In the genomic region with DNA sequence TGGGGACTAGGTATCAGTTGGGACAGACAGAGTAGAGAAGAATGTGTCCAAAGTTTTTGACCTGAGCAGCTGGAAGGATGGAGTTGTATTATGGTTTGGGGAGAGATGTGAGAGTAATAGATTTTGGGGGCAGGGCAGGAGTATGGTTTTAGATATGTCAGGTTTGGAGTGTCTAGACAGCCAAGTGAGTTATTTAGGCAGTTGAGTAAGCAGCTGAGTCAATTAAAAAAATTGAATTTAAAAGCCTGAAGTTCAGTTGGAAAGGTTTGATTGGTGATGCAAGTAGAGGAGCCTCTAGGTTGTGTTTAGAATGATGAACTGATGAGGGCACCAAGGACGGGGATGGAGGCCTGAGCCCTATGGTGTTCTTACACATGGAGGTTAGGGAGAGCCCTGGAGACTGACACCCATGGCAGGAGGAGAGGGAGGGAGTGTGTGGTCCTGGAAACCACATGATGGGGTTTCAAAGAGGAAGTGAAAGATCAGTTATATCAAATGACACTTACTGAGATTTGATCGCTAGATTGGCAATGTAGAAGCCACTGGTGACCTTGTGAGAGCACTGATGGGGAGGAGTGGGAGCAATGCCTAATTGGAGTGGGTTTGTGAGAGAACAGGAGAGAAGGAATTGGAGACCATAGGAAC, we compare ENCODE assay signal across 8 cellular contexts. TPM values are rescaled to one million over a fixed set of nuclear protein-coding genes. Genes with fewer than 3 reads are reported as not detected.
DNase-seq lines count a peak whose midpoint lies in the region; ATAC-seq and TF ChIP-seq lines count a peak whose summit lies in the region.

No MANE protein-coding gene starts in this region.

- H3K36me3 ChIP-seq in osteoblast (ENCODE audit: insufficient read depth, low read length), result no peaks in the 10 kb centered on the region

- H4K20me1 ChIP-seq in osteoblast (ENCODE audit: insufficient read depth, low read length), result no peaks in the 10 kb centered on the region

- peak; percentile 74 for DNase-seq in activated CD8-positive, alpha-beta memory T cell treated with anti-CD3 and anti-CD28 coated beads for 24 hours
- DNase-seq in activated CD8-positive, alpha-beta memory T cell treated with anti-CD3 and anti-CD28 coated beads, Interleukin-2, amount 50 U/mL, for 4 hours, result no peak
- DNase-seq in activated CD8-positive, alpha-beta T cell treated with anti-CD3 and anti-CD28 coated beads, Interleukin-2, amount 10 ng/mL, durations not matched to agents 7 days and 5 days, result peak; percentile 56
- peak in 1 of 2 donors; percentile 64 for DNase-seq in stimulated activated effector memory CD8-positive, alpha-beta T cell treated with anti-CD3 and anti-CD28 coated beads, Interleukin-12 subunit alpha, Interleukin-12 subunit beta, amount 100 ng/mL, for 72 hours (ENCODE audit: low spot score in 2 of 2)
- no peak for DNase-seq in HK-2 (ENCODE audit: unreplicated experiment)
- DNase-seq in posterior vena cava (ENCODE audit: low spot score), result no peak
- DNase-seq in osteoblast (ENCODE audit: insufficient read length, low spot score, missing footprints), result no peak

- H2AFZ ChIP-seq in osteoblast (ENCODE audit: low read length), result no peak overlapping the region

- H3K27ac ChIP-seq in osteoblast (ENCODE audit: low read depth, low read length), result no peak overlapping the region

- TF ChIP-seq CTCF in osteoblast (IDR thresholded peaks at IDR 0.05; ENCODE audit: extremely low read depth, low read depth, low read length), result no peak

- intact Hi-C loops in posterior vena cava (cut with DNase I), result no loop called here

- peaks cover 4% of the 10 kb centered on the region for H3K36me3 Mint-ChIP-seq in activated CD8-positive, alpha-beta T cell treated with anti-CD3 and anti-CD28 coated beads, Interleukin-2, amount 10 ng/mL, durations not matched to agents 7 days and 5 days (ENCODE audit: low read depth)
- no peaks in the 10 kb centered on the region for H3K36me3 Mint-ChIP-seq in stimulated activated effector memory CD8-positive, alpha-beta T cell treated with anti-CD3 and anti-CD28 coated beads, Interleukin-12 subunit alpha, Interleukin-12 subunit beta, amount 100 ng/mL, for 72 hours

- peak; percentile 63 for ATAC-seq in HG03354 (IDR thresholded peaks at IDR 0.05; ENCODE audit: poor library complexity, severe bottlenecking, unreplicated experiment)
- peak; percentile 56 for ATAC-seq in activated CD8-positive, alpha-beta T cell treated with anti-CD3 and anti-CD28 coated beads, Interleukin-2, amount 10 ng/mL, durations not matched to agents 7 days and 5 days
- peak; percentile 65 for ATAC-seq in stimulated activated effector memory CD8-positive, alpha-beta T cell treated with anti-CD3 and anti-CD28 coated beads, Interleukin-12 subunit alpha, Interleukin-12 subunit beta, amount 100 ng/mL, for 72 hours

- H3K27ac Mint-ChIP-seq in activated CD8-positive, alpha-beta T cell treated with anti-CD3 and anti-CD28 coated beads, Interleukin-2, amount 10 ng/mL, durations not matched to agents 7 days and 5 days, result no peak overlapping the region
- no peak overlapping the region for H3K27ac Mint-ChIP-seq in stimulated activated effector memory CD8-positive, alpha-beta T cell treated with anti-CD3 and anti-CD28 coated beads, Interleukin-12 subunit alpha, Interleukin-12 subunit beta, amount 100 ng/mL, for 72 hours

- H3K27me3 Mint-ChIP-seq in activated CD8-positive, alpha-beta T cell treated with anti-CD3 and anti-CD28 coated beads, Interleukin-2, amount 10 ng/mL, durations not matched to agents 7 days and 5 days (ENCODE audit: low read depth), result peaks cover 3% of the 10 kb centered on the region

- no peak overlapping the region for H3K4me3 ChIP-seq in osteoblast (ENCODE audit: insufficient read depth, low read length)

- H3K9me3 Mint-ChIP-seq in activated CD8-positive, alpha-beta T cell treated with anti-CD3 and anti-CD28 coated beads, Interleukin-2, amount 10 ng/mL, durations not matched to agents 7 days and 5 days (ENCODE audit: insufficient read depth), result no peaks in the 10 kb centered on the region
- H3K9me3 Mint-ChIP-seq in stimulated activated effector memory CD8-positive, alpha-beta T cell treated with anti-CD3 and anti-CD28 coated beads, Interleukin-12 subunit alpha, Interleukin-12 subunit beta, amount 100 ng/mL, for 72 hours, result no peaks in the 10 kb centered on the region

- CTCF ChIA-PET in activated CD8-positive, alpha-beta T cell treated with anti-CD3 and anti-CD28 coated beads, Interleukin-2, amount 10 ng/mL, durations not matched to agents 7 days and 5 days (lab: Charles Lee), result interaction anchor here (0.6 to 20.5 kb wide), 4 partner anchors 10 to 41 kb away, joined by 3 to 457 read pairs (median 3); partner anchors contain the start of gene ITGA6

- H3K4me2 ChIP-seq in osteoblast (ENCODE audit: insufficient read depth, low read length), result no peak overlapping the region

- H3K27me3 ChIP-seq in osteoblast (ENCODE audit: insufficient read depth, low read length), result no peaks in the 10 kb centered on the region

- H3K4me1 ChIP-seq in osteoblast (ENCODE audit: insufficient read depth, low read length), result peaks cover 22% of the 10 kb centered on the region

- H3K9me3 ChIP-seq in osteoblast (ENCODE audit: low read depth, low read length), result no peaks in the 10 kb centered on the region

- POLR2A ChIA-PET in activated CD8-positive, alpha-beta T cell treated with anti-CD3 and anti-CD28 coated beads, Interleukin-2, amount 10 ng/mL, durations not matched to agents 7 days and 5 days (lab: Charles Lee), result no interaction called here

- no peaks in the 10 kb centered on the region for H3K79me2 ChIP-seq in osteoblast (ENCODE audit: insufficient read depth, low read length)

- no peak overlapping the region for H3K4me3 Mint-ChIP-seq in activated CD8-positive, alpha-beta T cell treated with anti-CD3 and anti-CD28 coated beads, Interleukin-2, amount 10 ng/mL, durations not matched to agents 7 days and 5 days
- no peak overlapping the region for H3K4me3 Mint-ChIP-seq in stimulated activated effector memory CD8-positive, alpha-beta T cell treated with anti-CD3 and anti-CD28 coated beads, Interleukin-12 subunit alpha, Interleukin-12 subunit beta, amount 100 ng/mL, for 72 hours

- peaks cover 55% of the 10 kb centered on the region for H3K4me1 Mint-ChIP-seq in activated CD8-positive, alpha-beta T cell treated with anti-CD3 and anti-CD28 coated beads, Interleukin-2, amount 10 ng/mL, durations not matched to agents 7 days and 5 days (ENCODE audit: low read depth)
- peaks cover 51% of the 10 kb centered on the region for H3K4me1 Mint-ChIP-seq in stimulated activated effector memory CD8-positive, alpha-beta T cell treated with anti-CD3 and anti-CD28 coated beads, Interleukin-12 subunit alpha, Interleukin-12 subunit beta, amount 100 ng/mL, for 72 hours

RNA-seq across cellular contexts. Expression of gene ITGA6, which starts 10.2 kb away (rescaled TPM):
- total RNA-seq in activated CD8-positive, alpha-beta T cell treated with anti-CD3 and anti-CD28 coated beads, Interleukin-2, amount 10 ng/mL, durations not matched to agents 7 days and 5 days, result 10 to 100 TPM; 14.6 to 15.0 TPM
- total RNA-seq in posterior vena cava, result 10 to 100 TPM; 38.0 to 47.1 TPM
- 6.5 and 9.0 TPM in 2 replicates for total RNA-seq in osteoblast

Comparison
In these comparisons a context has a peak if more than half of its experiments do, and no peak if none do; other contexts are left out.
1. DNase-seq: peak in activated CD8-positive, alpha-beta memory T cell treated with anti-CD3 and anti-CD28 coated beads for 24 hours (single experiment) and activated CD8-positive, alpha-beta T cell treated with anti-CD3 and anti-CD28 coated beads, Interleukin-2, amount 10 ng/mL, durations not matched to agents 7 days and 5 days (single experiment); none in activated CD8-positive, alpha-beta memory T cell treated with anti-CD3 and anti-CD28 coated beads, Interleukin-2, amount 50 U/mL, for 4 hours (single experiment), HK-2 (single experiment), posterior vena cava (single experiment) and osteoblast (single experiment).
2. Peak in every context shown above with its lines, with median percentiles within 50 percentile points of each other: ATAC-seq.